Comparison of ENCODE assay signal across 38 cellular contexts in the genomic region with DNA sequence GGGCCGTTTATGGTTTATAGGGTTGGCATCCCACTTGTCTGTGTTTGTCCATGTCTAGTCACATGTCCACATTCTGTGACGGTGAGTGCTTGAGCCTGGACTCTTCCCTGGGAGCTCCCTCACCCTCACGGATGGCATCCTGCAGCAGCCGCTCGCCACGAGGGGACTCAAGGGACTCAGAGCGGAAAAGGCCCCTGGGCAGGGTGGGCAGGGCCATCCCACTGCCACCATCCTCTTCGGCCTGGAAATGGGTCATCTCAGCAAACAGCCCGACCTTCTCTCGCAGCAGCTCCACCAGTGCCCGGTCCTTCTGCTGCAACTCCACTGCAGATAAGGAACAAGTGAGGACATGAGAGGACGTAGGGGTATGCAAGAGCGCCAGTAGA. TPM values are rescaled to one million over a fixed set of nuclear protein-coding genes. Genes with fewer than 3 reads are reported as not detected.
DNase-seq lines count a peak whose midpoint lies in the region; ATAC-seq and TF ChIP-seq lines count a peak whose summit lies in the region.
"Had no signal": no experiment of that assay in that cellular context is flagged by ENCODE, and none has a peak within 500 bp of the region (broad histone marks: within the 10 kb centered on the region; RNA-seq: fewer than 3 reads in every experiment).

No MANE protein-coding gene starts in this region.

- TF ChIP-seq CTCF in activated CD8-positive, alpha-beta T cell treated with anti-CD3 and anti-CD28 coated beads for 36 hours (IDR thresholded peaks at IDR 0.05): no peak

- peaks cover 53% of the 10 kb centered on the region for H3K36me3 Mint-ChIP-seq in activated naive CD4-positive, alpha-beta T cell treated with anti-CD3 and anti-CD28 coated beads, Interleukin-2, amount 10 ng/mL, durations not matched to agents 7 days and 5 days
- H3K36me3 Mint-ChIP-seq in activated CD8-positive, alpha-beta T cell treated with anti-CD3 and anti-CD28 coated beads for 36 hours (ENCODE audit: low read depth): peaks cover 55% of the 10 kb centered on the region

- H3K79me1 ChIP-seq in mesenchymal stem cell (replicated peaks; ENCODE audit: low read length, poor library complexity, severe bottlenecking): peaks cover 19% of the 10 kb centered on the region

- H3K4me1 Mint-ChIP-seq in activated naive CD4-positive, alpha-beta T cell treated with anti-CD3 and anti-CD28 coated beads, Interleukin-2, amount 10 ng/mL, durations not matched to agents 7 days and 5 days: peaks cover 15% of the 10 kb centered on the region
- peaks cover 12% of the 10 kb centered on the region for H3K4me1 Mint-ChIP-seq in activated CD8-positive, alpha-beta T cell treated with anti-CD3 and anti-CD28 coated beads for 36 hours (ENCODE audit: low read depth)
- H3K4me1 Mint-ChIP-seq: GM23338, immature natural killer cell had no signal

- H3K9me3 Mint-ChIP-seq in activated naive CD4-positive, alpha-beta T cell treated with anti-CD3 and anti-CD28 coated beads, Interleukin-2, amount 10 ng/mL, durations not matched to agents 7 days and 5 days: no peaks in the 10 kb centered on the region
- no peaks in the 10 kb centered on the region for H3K9me3 Mint-ChIP-seq in activated CD8-positive, alpha-beta T cell treated with anti-CD3 and anti-CD28 coated beads for 36 hours
- H3K9me3 Mint-ChIP-seq: activated CD4-positive, alpha-beta T cell treated with anti-CD3 and anti-CD28 coated beads, Interleukin-2, amount 10 ng/mL, durations not matched to agents 24 days and 14 days; activated naive CD8-positive, alpha-beta T cell treated with anti-CD3 and anti-CD28 coated beads, Interleukin-2, amount 10 ng/mL, durations not matched to agents 7 days and 5 days; activated T-helper 1 cell treated with anti-CD3 and anti-CD28 coated beads, Interleukin-12 subunit alpha, Interleukin-12 subunit beta, Interleukin-2, Interleukin-4 antibody, amounts not matched to agents 30 ng/mL and 10 ng/mL and 1 ng/mL, durations not matched to agents 14 hours and 24 hours and 36 hours; effector memory CD8-positive, alpha-beta T cell; GM23338; immature natural killer cell had no signal

- H3K9ac ChIP-seq in mesenchymal stem cell (ENCODE audit: low read length): no peak overlapping the region
- H3K9ac ChIP-seq: parathyroid adenoma had no signal

- H2BK12ac ChIP-seq in mesenchymal stem cell (ENCODE audit: low read length in 2 of 2): no peak overlapping the region

- 98% methylated on average over 13 of the region's 13 CpGs for WGBS in mesenchymal stem cell
- WGBS in right cardiac atrium: 75% methylated on average over 13 of the region's 13 CpGs

- H2AK5ac ChIP-seq in mesenchymal stem cell (ENCODE audit: low read length, severe bottlenecking): no peak overlapping the region

- no peak overlapping the region for H3K18ac ChIP-seq in mesenchymal stem cell (ENCODE audit: low read depth in 1 of 2, low read length in 2 of 2)

- no peak overlapping the region for H2BK5ac ChIP-seq in mesenchymal stem cell (ENCODE audit: low read depth, low read length, poor library complexity, severe bottlenecking)

- no peaks in the 10 kb centered on the region for H3K9me3 ChIP-seq in mesenchymal stem cell (ENCODE audit: control insufficient read depth, low read length)
- H3K9me3 ChIP-seq in right cardiac atrium (ENCODE audit: control insufficient read depth, low read length): no peaks in the 10 kb centered on the region
- H3K9me3 ChIP-seq: BE2C, stomach, tibial artery, vagina had no signal

- ATAC-seq in activated CD8-positive, alpha-beta T cell treated with anti-CD3 and anti-CD28 coated beads for 36 hours: no peak
- no peak for ATAC-seq in right cardiac atrium
- ATAC-seq: effector memory CD8-positive, alpha-beta T cell; GM23338 had no signal

- H4K8ac ChIP-seq in mesenchymal stem cell (ENCODE audit: low read length): peak overlapping the region; percentile 9

- H3K4me1 ChIP-seq in mesenchymal stem cell (ENCODE audit: control insufficient read depth, insufficient read depth, low read depth, low read length) (no peaks in the 10 kb centered on the region), right cardiac atrium (ENCODE audit: control insufficient read depth, insufficient read depth, low read length) (no peaks in the 10 kb centered on the region)
- H3K4me1 ChIP-seq: BE2C, parathyroid adenoma, tibial artery, vagina had no signal

- H3K27me3 Mint-ChIP-seq in activated naive CD4-positive, alpha-beta T cell treated with anti-CD3 and anti-CD28 coated beads, Interleukin-2, amount 10 ng/mL, durations not matched to agents 7 days and 5 days: no peaks in the 10 kb centered on the region
- no peaks in the 10 kb centered on the region for H3K27me3 Mint-ChIP-seq in activated CD8-positive, alpha-beta T cell treated with anti-CD3 and anti-CD28 coated beads for 36 hours
- H3K27me3 Mint-ChIP-seq: activated CD4-positive, alpha-beta T cell treated with anti-CD3 and anti-CD28 coated beads, Interleukin-2, amount 10 ng/mL, durations not matched to agents 24 days and 14 days; activated naive CD8-positive, alpha-beta T cell treated with anti-CD3 and anti-CD28 coated beads, Interleukin-2, amount 10 ng/mL, durations not matched to agents 7 days and 5 days; effector memory CD8-positive, alpha-beta T cell had no signal

- H2AFZ ChIP-seq in mesenchymal stem cell (ENCODE audit: low read depth, low read length): no peak overlapping the region
- H2AFZ ChIP-seq: GM23338, parathyroid adenoma had no signal

- intact Hi-C loops in activated CD8-positive, alpha-beta T cell treated with anti-CD3 and anti-CD28 coated beads for 36 hours (cut with micrococcal nuclease): no loop called here
- intact Hi-C loops in right cardiac atrium (cut with DNase I): no loop called here

- no peak overlapping the region for H3K4me3 ChIP-seq in mesenchymal stem cell (ENCODE audit: insufficient read depth in 1 of 2, low read depth in 1 of 2, low read length in 2 of 2)
- H3K4me3 ChIP-seq in right cardiac atrium (ENCODE audit: low read length): no peak overlapping the region
- H3K4me3 ChIP-seq: coronary artery, GM23338, stomach, tibial artery, vagina had no signal

- H3K27ac Mint-ChIP-seq in activated naive CD4-positive, alpha-beta T cell treated with anti-CD3 and anti-CD28 coated beads, Interleukin-2, amount 10 ng/mL, durations not matched to agents 7 days and 5 days: peak overlapping the region; percentile 19
- peak overlapping the region; percentile 68 for H3K27ac Mint-ChIP-seq in activated CD8-positive, alpha-beta T cell treated with anti-CD3 and anti-CD28 coated beads for 36 hours
- H3K27ac Mint-ChIP-seq: activated CD4-positive, alpha-beta T cell treated with anti-CD3 and anti-CD28 coated beads, Interleukin-2, amount 10 ng/mL, durations not matched to agents 24 days and 14 days; GM23338 had no signal

- H3K14ac ChIP-seq in mesenchymal stem cell (ENCODE audit: low read length in 2 of 2): no peak overlapping the region

- H3K23ac ChIP-seq in mesenchymal stem cell (ENCODE audit: low read length in 2 of 2): no peak overlapping the region

- H3K36me3 ChIP-seq in mesenchymal stem cell (ENCODE audit: control insufficient read depth in 1 of 2, insufficient read depth in 2 of 2, low read depth in 1 of 2, low read length in 2 of 2): peaks cover 85 to 91% of the 10 kb centered on the region in 2 experiments

- no peaks in the 10 kb centered on the region for H3K27me3 ChIP-seq in mesenchymal stem cell (ENCODE audit: control insufficient read depth in 1 of 2, insufficient read depth in 1 of 2, low read length in 2 of 2)
- no peaks in the 10 kb centered on the region for H3K27me3 ChIP-seq in right cardiac atrium (ENCODE audit: control insufficient read depth, insufficient read depth)
- H3K27me3 ChIP-seq: BE2C, stomach, tibial artery, vagina had no signal

- no peak overlapping the region for H2BK120ac ChIP-seq in mesenchymal stem cell (ENCODE audit: low read depth, low read length)

- POLR2A ChIA-PET in activated CD8-positive, alpha-beta T cell treated with anti-CD3 and anti-CD28 coated beads for 36 hours (lab: Charles Lee): interaction anchor here (0.8 to 4.8 kb wide), 5 partner anchors 10 to 176 kb away, joined by 3 to 30 read pairs (median 4); a partner anchor contains a TSS

- DNase-seq in activated naive CD4-positive, alpha-beta T cell treated with anti-CD3 and anti-CD28 coated beads, Interleukin-2, amount 10 ng/mL, durations not matched to agents 7 days and 5 days: no peak
- no peak for DNase-seq in activated naive CD4-positive, alpha-beta T cell (lab: John Stamatoyannopoulos, UW)
- DNase-seq in activated CD8-positive, alpha-beta T cell treated with anti-CD3 and anti-CD28 coated beads for 36 hours: no peak
- DNase-seq in mesenchymal stem cell: no peak
- DNase-seq in activated CD8-positive, alpha-beta memory T cell treated with anti-CD3 and anti-CD28 coated beads, Interleukin-2, amount 50 U/mL, for 48 hours: no peak
- DNase-seq in inferior parietal cortex (ENCODE audit: extremely low spot score): no peak
- DNase-seq in right cardiac atrium: no peak
- DNase-seq: ACHN; activated CD4-positive, alpha-beta T cell treated with anti-CD3 and anti-CD28 coated beads, Interleukin-2, amount 10 ng/mL, durations not matched to agents 24 days and 14 days; activated naive CD8-positive, alpha-beta T cell treated with anti-CD3 and anti-CD28 coated beads, Interleukin-2, amount 10 ng/mL, durations not matched to agents 7 days and 5 days; BE2C; effector memory CD8-positive, alpha-beta T cell; erythroblast; hypothalamus; immature natural killer cell; MV-4-11; NCI-H1436 treated with DMSO at 0.1 percent for 48 hours; NCI-H2081 treated with DMSO at 0.1 percent for 48 hours; NCI-H2227 treated with DMSO at 0.1 percent for 48 hours; NCI-H69; SIG-M5; small intestine; stomach; SW 1271; T-helper 9 cell; tibial artery had no signal

- H3K4me3 Mint-ChIP-seq in activated naive CD4-positive, alpha-beta T cell treated with anti-CD3 and anti-CD28 coated beads, Interleukin-2, amount 10 ng/mL, durations not matched to agents 7 days and 5 days: no peak overlapping the region
- H3K4me3 Mint-ChIP-seq in activated CD8-positive, alpha-beta T cell treated with anti-CD3 and anti-CD28 coated beads for 36 hours: no peak overlapping the region
- H3K4me3 Mint-ChIP-seq: activated CD4-positive, alpha-beta T cell treated with anti-CD3 and anti-CD28 coated beads, Interleukin-2, amount 10 ng/mL, durations not matched to agents 24 days and 14 days; activated naive CD8-positive, alpha-beta T cell treated with anti-CD3 and anti-CD28 coated beads, Interleukin-2, amount 10 ng/mL, durations not matched to agents 7 days and 5 days; activated T-helper 1 cell treated with anti-CD3 and anti-CD28 coated beads, Interleukin-12 subunit alpha, Interleukin-12 subunit beta, Interleukin-2, Interleukin-4 antibody, amounts not matched to agents 30 ng/mL and 10 ng/mL and 1 ng/mL, durations not matched to agents 14 hours and 24 hours and 36 hours; effector memory CD8-positive, alpha-beta T cell; GM23338; immature natural killer cell had no signal

- peak overlapping the region; percentile 59 for H4K91ac ChIP-seq in mesenchymal stem cell (ENCODE audit: low read length)

- H3K4ac ChIP-seq in mesenchymal stem cell (ENCODE audit: low read depth in 1 of 2, low read length in 2 of 2): no peak overlapping the region

- CTCF ChIA-PET in activated naive CD4-positive, alpha-beta T cell treated with anti-CD3 and anti-CD28 coated beads, Interleukin-2, amount 10 ng/mL, durations not matched to agents 7 days and 5 days (lab: Charles Lee): no interaction called here
- CTCF ChIA-PET in activated CD8-positive, alpha-beta T cell treated with anti-CD3 and anti-CD28 coated beads for 36 hours (lab: Charles Lee): interaction anchor here (1.8 kb wide), 1 partner anchor 37 kb away, joined by 6 read pairs; no protein-coding TSS in a partner anchor

- no peak overlapping the region for H3K4me2 ChIP-seq in mesenchymal stem cell (ENCODE audit: low read length, poor library complexity, severe bottlenecking)
- H3K4me2 ChIP-seq: GM23338 had no signal

- H2BK15ac ChIP-seq in mesenchymal stem cell (ENCODE audit: low read depth, poor library complexity, severe bottlenecking): no peak overlapping the region

- H3K27ac ChIP-seq in mesenchymal stem cell (ENCODE audit: low read length, poor library complexity, severe bottlenecking) (no peak overlapping the region), temporal lobe (ENCODE audit: low read depth, low read length) (peak overlapping the region; percentile 19), right cardiac atrium (ENCODE audit: low read length) (no peak overlapping the region)
- H3K27ac ChIP-seq: parathyroid adenoma, tibial artery, vagina, VCaP had no signal

RNA-seq across cellular contexts. Expression of a gene that starts 11.1 kb away (rescaled TPM):
- total RNA-seq in activated CD8-positive, alpha-beta T cell treated with anti-CD3 and anti-CD28 coated beads for 36 hours: not detected
- polyA plus RNA-seq in mesenchymal stem cell (2013, experiment 1 of 2): not detected
- not detected for polyA plus RNA-seq in mesenchymal stem cell (2013, experiment 2 of 2)
- total RNA-seq in temporal lobe: not detected
- total RNA-seq in right cardiac atrium: not detected
- not detected for polyA plus RNA-seq in right cardiac atrium
- total RNA-seq: activated CD4-positive, alpha-beta T cell treated with anti-CD3 and anti-CD28 coated beads, Interleukin-2, amount 10 ng/mL, durations not matched to agents 24 days and 14 days; astrocyte; cardiac septum; glomerular endothelial cell; GM23338; LHCN-M2; vagina had no signal
- polyA plus RNA-seq: GM23338, neural cell, stomach had no signal

RNA-seq across cellular contexts. Expression of a gene that starts 18.3 kb away (rescaled TPM):
- 10 to 100 TPM; 68.1 to 71.3 TPM for total RNA-seq in activated CD8-positive, alpha-beta T cell treated with anti-CD3 and anti-CD28 coated beads for 36 hours
- 18.9 TPM for polyA plus RNA-seq in mesenchymal stem cell (2013, experiment 1 of 2)
- 17.3 TPM for polyA plus RNA-seq in mesenchymal stem cell (2013, experiment 2 of 2)
- total RNA-seq in temporal lobe (24.8 TPM), right cardiac atrium (10 to 100 TPM; 24.0 to 29.3 (median 28.8) TPM)
- 20.0 TPM for polyA plus RNA-seq in right cardiac atrium

RNA-seq across cellular contexts. Expression of a gene that starts 25.8 kb away (rescaled TPM):
- 100 to 1,000 TPM; 147 to 150 TPM for total RNA-seq in activated CD8-positive, alpha-beta T cell treated with anti-CD3 and anti-CD28 coated beads for 36 hours
- 58.9 TPM for polyA plus RNA-seq in mesenchymal stem cell (2013, experiment 1 of 2)
- polyA plus RNA-seq in mesenchymal stem cell (2013, experiment 2 of 2): 55.6 TPM
- total RNA-seq in temporal lobe (86.5 TPM), right cardiac atrium (10 to 100 TPM; 56.6 to 75.7 (median 66.7) TPM)
- polyA plus RNA-seq in right cardiac atrium: 34.9 TPM

RNA-seq across cellular contexts. Expression of a gene that starts 41.3 kb away (rescaled TPM):
- total RNA-seq in activated CD8-positive, alpha-beta T cell treated with anti-CD3 and anti-CD28 coated beads for 36 hours: 10 to 100 TPM; 21.6 to 24.1 TPM
- polyA plus RNA-seq in mesenchymal stem cell (2013, experiment 1 of 2): 33.9 TPM
- 33.9 TPM for polyA plus RNA-seq in mesenchymal stem cell (2013, experiment 2 of 2)
- total RNA-seq in temporal lobe: 22.6 TPM
- 10 to 100 TPM; 21.6 to 26.2 (median 22.5) TPM for total RNA-seq in right cardiac atrium
- 9.4 TPM for polyA plus RNA-seq in right cardiac atrium
